Comparison of ENCODE assay signal across 18 cellular contexts in the genomic region with DNA sequence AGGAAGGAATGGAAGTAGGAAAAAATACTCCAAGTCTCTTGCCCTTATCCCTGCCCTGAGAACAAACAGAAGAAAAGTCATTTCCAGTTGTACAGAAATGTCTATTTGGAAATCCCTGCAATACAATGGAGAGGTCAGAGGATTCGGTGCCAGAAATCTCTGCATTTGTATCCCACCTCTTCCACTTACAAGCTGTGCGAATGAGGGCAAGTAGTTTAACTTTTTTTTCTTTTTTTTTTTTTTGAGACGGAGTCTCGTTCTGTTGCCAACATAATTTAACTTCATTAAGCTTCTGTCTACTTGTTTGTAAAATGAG.
DNase-seq lines count a peak whose midpoint lies in the region; ATAC-seq and TF ChIP-seq lines count a peak whose summit lies in the region.
"Had no signal": no experiment of that assay in that cellular context is flagged by ENCODE, and none has a peak within 500 bp of the region (broad histone marks: within the 10 kb centered on the region; RNA-seq: fewer than 3 reads in every experiment).

No MANE protein-coding gene starts in this region.

- H3K36me3 ChIP-seq in left ventricle myocardium inferior: peaks cover 62% of the 10 kb centered on the region
- H3K36me3 ChIP-seq in Panc1 (ENCODE audit: control insufficient read depth, insufficient read depth, low read length): peaks cover 2% of the 10 kb centered on the region; the same call in 1 of the 2 replicates
- peaks cover 2 to 53% (median 16%) of the 10 kb centered on the region in 4 donors for H3K36me3 ChIP-seq in esophagus muscularis mucosa

- no peak for TF ChIP-seq EP300 in esophagus muscularis mucosa (IDR thresholded peaks at IDR 0.05)

- TSS peak; percentile 33 for BruUV-seq in Panc1 (replicated peaks; lab: Mats Ljungman, UMichigan)

- TF ChIP-seq POLR2A in esophagus muscularis mucosa (IDR thresholded peaks at IDR 0.05; ENCODE audit: low read depth): no peak

- POLR2A ChIA-PET in Panc1 (lab: Charles Lee): no interaction called here

- H3K27ac ChIP-seq in left ventricle myocardium inferior (replicated peaks) (peak overlapping the region; percentile 37), Panc1 (ENCODE audit: low read length) (no peak overlapping the region), esophagus muscularis mucosa (replicated peaks in 1 of 4) (peak overlapping the region; percentile 3 to 38 (median 12))
- H3K27ac ChIP-seq: Peyer's patch had no signal

- no peaks in the 10 kb centered on the region for H3K27me3 ChIP-seq in left ventricle myocardium inferior (ENCODE audit: low read depth)
- H3K27me3 ChIP-seq in Panc1 (ENCODE audit: control insufficient read depth, insufficient read depth, low read length): no peaks in the 10 kb centered on the region
- H3K27me3 ChIP-seq in esophagus muscularis mucosa: no peaks in the 10 kb centered on the region
- H3K27me3 ChIP-seq: MG63, Peyer's patch had no signal

- TF ChIP-seq CTCF in left ventricle myocardium inferior (IDR thresholded peaks at IDR 0.05; ENCODE audit: borderline replicate concordance): no peak
- no peak for TF ChIP-seq CTCF in Panc1 (IDR thresholded peaks at IDR 0.05)
- TF ChIP-seq CTCF in esophagus muscularis mucosa (IDR thresholded peaks at IDR 0.05): no peak

- DNase-seq in left ventricle myocardium inferior (no peak), Right ventricle myocardium inferior (ENCODE audit: missing footprints) (no peak), Panc1 (ENCODE audit: low read depth, low spot score) (no peak), esophagus muscularis mucosa (ENCODE audit: extremely low spot score) (no peak), NCI-H510A treated with DMSO at 0.1 percent for 48 hours (lab: John Stamatoyannopoulos, UW) (no peak)
- no peak for DNase-seq in activated CD8-positive, alpha-beta memory T cell treated with anti-CD3 and anti-CD28 coated beads for 24 hours
- DNase-seq in stimulated activated CD4-positive, alpha-beta T cell treated with anti-CD3 and anti-CD28 coated beads, Interleukin-12 subunit alpha, Interleukin-12 subunit beta, amount 100 ng/mL, for 4 hours: no peak
- DNase-seq: GDM1, HCEC 1CT, MG63, NCI-H1092 treated with DMSO at 0.1 percent for 48 hours, NCI-H1694 treated with DMSO at 0.1 percent for 48 hours, NCI-H2107, NCI-H2227 treated with DMSO at 0.1 percent for 48 hours, NCI-H524 treated with DMSO at 0.1 percent for 48 hours, Peyer's patch, Right ventricle myocardium superior had no signal

- CTCF ChIA-PET in Panc1 (lab: Charles Lee): no interaction called here

- no peak for ATAC-seq in Right ventricle myocardium inferior
- ATAC-seq in Panc1: no peak
- ATAC-seq: GM12878 had no signal

- intact Hi-C loops in left ventricle myocardium inferior (cut with micrococcal nuclease) (no loop called here), Right ventricle myocardium inferior (cut with DNase I) (no loop called here), Panc1 (cut with micrococcal nuclease; ENCODE audit: unreplicated experiment) (no loop called here), esophagus muscularis mucosa (cut with DNase I) (no loop called here)

- in situ Hi-C loops in Panc1 (cut with HindIII; ENCODE audit: low pct_unique_long_range_greater_than_20kb, low sequenced_read_pairs): no loop called here

- H3K4me3 ChIP-seq in left ventricle myocardium inferior: no peak overlapping the region
- H3K4me3 ChIP-seq in Panc1 (ENCODE audit: low read depth in 2 of 2, low read length in 2 of 2): no peak overlapping the region
- H3K4me3 ChIP-seq in esophagus muscularis mucosa: no peak overlapping the region
- H3K4me3 ChIP-seq: GM12878, MG63, Peyer's patch had no signal

- H3K9me3 ChIP-seq in left ventricle myocardium inferior (replicated peaks) (no peaks in the 10 kb centered on the region), Panc1 (ENCODE audit: control insufficient read depth, insufficient read depth, low read depth, low read length) (no peaks in the 10 kb centered on the region), esophagus muscularis mucosa (no peaks in the 10 kb centered on the region)
- H3K9me3 ChIP-seq: MG63, Peyer's patch had no signal

- 66% methylated on average over 4 of the region's 4 CpGs for WGBS in esophagus muscularis mucosa

- H3K4me1 ChIP-seq in left ventricle myocardium inferior: peaks cover 27% of the 10 kb centered on the region
- no peaks in the 10 kb centered on the region for H3K4me1 ChIP-seq in Panc1 (ENCODE audit: control insufficient read depth, insufficient read depth, low read length)
- H3K4me1 ChIP-seq in esophagus muscularis mucosa: peaks cover 10 to 51% (median 48%) of the 10 kb centered on the region in 4 donors
- H3K4me1 ChIP-seq: Peyer's patch had no signal
